ENCODE assay signal across 25 cellular contexts in genomic region chr3:185708392-185708791, GRCh38.
"Had no signal": no experiment of that assay in that cellular context is flagged by ENCODE, and none has a peak within 500 bp of the region (broad histone marks: within the 10 kb centered on the region; RNA-seq: fewer than 3 reads in every experiment).

No MANE protein-coding gene starts in this region.

- DNase-seq: activated CD4-positive, alpha-beta T cell treated with anti-CD3 and anti-CD28 coated beads, Interleukin-2, amount 10 ng/mL, durations not matched to agents 7 days and 5 days; activated CD4-positive, CD25-positive, alpha-beta regulatory T cell treated with anti-CD3 and anti-CD28 coated beads, Interleukin-2, amount 50 U/mL, for 72 hours; activated CD8-positive, alpha-beta T cell treated with anti-CD3 and anti-CD28 coated beads for 36 hours; activated gamma-delta T cell treated with Interleukin-2 at 50 U/mL for 16 hours; activated T-cell treated with anti-CD3 and anti-CD28 coated beads, Interleukin-2, amount 50 U/mL, for 1 hour; aorta; brain microvascular endothelial cell; central memory CD4-positive, alpha-beta T cell; dorsolateral prefrontal cortex; esophagus squamous epithelium; heart right ventricle; left lung; natural killer cell; ovary; stimulated activated CD4-positive, alpha-beta T cell treated with anti-CD3 and anti-CD28 coated beads, Interleukin-12 subunit alpha, Interleukin-12 subunit beta, amount 100 ng/mL, for 4 hours; stimulated activated CD4-positive, alpha-beta T cell treated with anti-CD3 and anti-CD28 coated beads, Interleukin-4, amount 100 ng/mL, for 4 hours; stimulated activated naive CD8-positive, alpha-beta T cell treated with anti-CD3 and anti-CD28 coated beads, Interleukin-15, Interleukin-2, amounts not matched to agents 100 U/mL and 50 U/mL, for 24 hours; T-cell; upper lobe of right lung had no signal

- H3K36me3 Mint-ChIP-seq: activated naive CD4-positive, alpha-beta T cell treated with anti-CD3 and anti-CD28 coated beads, Interleukin-2, amount 50 U/mL, for 24 hours; natural killer cell; T-cell had no signal

- H3K9me3 Mint-ChIP-seq: activated CD4-positive, alpha-beta T cell treated with anti-CD3 and anti-CD28 coated beads, Interleukin-2, amount 10 ng/mL, durations not matched to agents 7 days and 5 days; activated CD8-positive, alpha-beta T cell treated with anti-CD3 and anti-CD28 coated beads for 36 hours; activated naive CD4-positive, alpha-beta T cell treated with anti-CD3 and anti-CD28 coated beads, Interleukin-2, amount 50 U/mL, for 24 hours; natural killer cell; T-cell; T-helper 2 cell treated with Interferon-gamma antibody and Interleukin-4, amounts not matched to agents 5 μg/mL and 100 μg/mL, for 36 hours had no signal

- H3K36me3 ChIP-seq: brain microvascular endothelial cell, esophagus squamous epithelium, heart right ventricle, left lung, neutrophil, ovary, prostate gland, upper lobe of right lung had no signal

- H3K27ac ChIP-seq: brain microvascular endothelial cell, dorsolateral prefrontal cortex, esophagus squamous epithelium, heart right ventricle, left lung, neutrophil, ovary, prostate gland, upper lobe of right lung, VCaP had no signal

- H3K9me3 ChIP-seq: esophagus squamous epithelium, heart right ventricle, left lung, neutrophil, ovary, prostate gland, upper lobe of right lung had no signal

- H3K4me1 ChIP-seq: esophagus squamous epithelium, prostate gland, upper lobe of right lung had no signal

- H3K4me3 ChIP-seq: dorsolateral prefrontal cortex, esophagus squamous epithelium, heart right ventricle, left lung, lung, ovary, prostate gland, upper lobe of right lung had no signal

- H3K4me1 Mint-ChIP-seq: activated CD4-positive, alpha-beta T cell treated with anti-CD3 and anti-CD28 coated beads, Interleukin-2, amount 10 ng/mL, durations not matched to agents 7 days and 5 days; activated naive CD4-positive, alpha-beta T cell treated with anti-CD3 and anti-CD28 coated beads, Interleukin-2, amount 50 U/mL, for 24 hours; natural killer cell; T-cell had no signal

- H3K4me3 Mint-ChIP-seq: activated CD4-positive, alpha-beta T cell treated with anti-CD3 and anti-CD28 coated beads, Interleukin-2, amount 10 ng/mL, durations not matched to agents 7 days and 5 days; activated CD8-positive, alpha-beta T cell treated with anti-CD3 and anti-CD28 coated beads for 36 hours; activated naive CD4-positive, alpha-beta T cell treated with anti-CD3 and anti-CD28 coated beads, Interleukin-2, amount 50 U/mL, for 24 hours; natural killer cell; T-cell; T-helper 2 cell treated with Interferon-gamma antibody and Interleukin-4, amounts not matched to agents 5 μg/mL and 100 μg/mL, for 36 hours had no signal

- H3K27ac Mint-ChIP-seq: activated CD4-positive, alpha-beta T cell treated with anti-CD3 and anti-CD28 coated beads, Interleukin-2, amount 10 ng/mL, durations not matched to agents 7 days and 5 days; activated CD8-positive, alpha-beta T cell treated with anti-CD3 and anti-CD28 coated beads for 36 hours; activated naive CD4-positive, alpha-beta T cell treated with anti-CD3 and anti-CD28 coated beads, Interleukin-2, amount 50 U/mL, for 24 hours; natural killer cell; T-cell; T-helper 2 cell treated with Interferon-gamma antibody and Interleukin-4, amounts not matched to agents 5 μg/mL and 100 μg/mL, for 36 hours had no signal
